8 cellular contexts compared by ENCODE assay signal in the genomic region with DNA sequence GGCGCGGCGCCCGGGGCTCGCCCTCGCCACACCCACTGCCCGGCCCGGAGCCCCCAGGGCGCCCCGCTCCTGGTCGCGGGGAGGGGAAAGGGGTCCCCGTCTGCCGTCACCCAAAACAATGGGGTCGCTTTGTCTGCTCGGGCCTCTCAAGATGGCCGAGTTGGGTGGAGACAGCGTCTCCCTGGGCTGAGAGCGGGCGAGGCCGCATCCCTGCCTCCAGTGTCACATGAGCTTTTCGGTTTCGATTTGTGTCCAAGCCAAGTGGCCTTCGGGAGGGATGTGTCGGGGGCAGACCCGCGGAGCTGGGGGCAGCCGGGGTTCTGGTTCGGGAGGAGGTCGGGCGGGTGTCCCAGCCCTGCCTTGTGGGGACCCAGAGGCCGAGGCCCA. TPM values are rescaled to one million over a fixed set of nuclear protein-coding genes. Genes with fewer than 3 reads are reported as not detected.
DNase-seq lines count a peak whose midpoint lies in the region; ATAC-seq and TF ChIP-seq lines count a peak whose summit lies in the region.

No MANE protein-coding gene starts in this region.

- H2AFZ ChIP-seq in OCI-LY7 (ENCODE audit: low read length): peak overlapping the region; percentile 44; the same call in 1 of the 2 replicates

- H3K36me3 Mint-ChIP-seq in neural crest cell (ENCODE audit: low read depth): peaks cover 7% of the 10 kb centered on the region

- BruUV-seq in OCI-LY7 (replicated peaks; lab: Mats Ljungman, UMichigan): no TSS peak

- H3K9me3 ChIP-seq in OCI-LY7 (ENCODE audit: low read length): no peaks in the 10 kb centered on the region

- H3K4me3 Mint-ChIP-seq in neural crest cell: peak overlapping the region; percentile 98

- H3K4me2 ChIP-seq in OCI-LY7 (ENCODE audit: low read length): peak overlapping the region; percentile 90

- peaks cover 2% of the 10 kb centered on the region for H3K27me3 Mint-ChIP-seq in neural crest cell (ENCODE audit: low read depth)

- peaks cover 37% of the 10 kb centered on the region for H3K4me1 ChIP-seq in OCI-LY7 (ENCODE audit: insufficient read depth, low read length, poor library complexity, severe bottlenecking)

- H3K9me2 ChIP-seq in OCI-LY7 (ENCODE audit: insufficient read depth, low read length): no peaks in the 10 kb centered on the region

- peak overlapping the region; percentile 97 for H3K4me3 ChIP-seq in OCI-LY7 (ENCODE audit: low read depth, low read length, poor library complexity, severe bottlenecking)
- peak overlapping the region; percentile 92 for H3K4me3 ChIP-seq in fibroblast of the aortic adventitia (ENCODE audit: low read depth, low read length)

- CTCF ChIA-PET in OCI-LY7 (lab: Charles Lee; ENCODE audit: unreplicated experiment): interaction anchor here (0.5 to 0.9 kb wide), 3 partner anchors 26 to 133 kb away, joined by 3 to 5 read pairs (median 4); no protein-coding TSS in a partner anchor

- ATAC-seq in GM19328 (IDR thresholded peaks at IDR 0.05; ENCODE audit: unreplicated experiment) (peak; percentile 34), HG03457 (IDR thresholded peaks at IDR 0.05; ENCODE audit: unreplicated experiment) (peak; percentile 28)

- no peak for TF ChIP-seq CTCF in C4-2B (conservative IDR thresholded peaks at IDR 0.05)
- TF ChIP-seq CTCF in OCI-LY7 (conservative IDR thresholded peaks at IDR 0.05; ENCODE audit: low read length): no peak
- no peak for TF ChIP-seq CTCF in fibroblast of the aortic adventitia (IDR thresholded peaks at IDR 0.05; ENCODE audit: insufficient read depth, low read length)
- no peak for TF ChIP-seq CTCF in neural crest cell (conservative IDR thresholded peaks at IDR 0.05)

- H3K9me3 Mint-ChIP-seq in neural crest cell: no peaks in the 10 kb centered on the region

- H3K27ac ChIP-seq in C4-2B (peak overlapping the region; percentile 89), OCI-LY7 (ENCODE audit: low read depth, low read length, poor library complexity, severe bottlenecking) (peak overlapping the region; percentile 61), temporal lobe (ENCODE audit: low read depth, low read length) (peak overlapping the region; percentile 95)

- intact Hi-C loops in OCI-LY7 (cut with micrococcal nuclease; ENCODE audit: unreplicated experiment): loop anchor here (2.0 kb wide), 1 partner anchor 124 kb away; no protein-coding TSS in a partner anchor

- peaks cover 14% of the 10 kb centered on the region for H3K36me3 ChIP-seq in OCI-LY7 (ENCODE audit: insufficient read depth, low read length)

- peaks cover 10% of the 10 kb centered on the region; the same call in 1 of the 2 replicates for H4K20me1 ChIP-seq in OCI-LY7 (ENCODE audit: insufficient read depth, low read length)

- peaks cover 55% of the 10 kb centered on the region for H3K79me2 ChIP-seq in OCI-LY7 (ENCODE audit: insufficient read depth, low read depth, low read length)

- H3K27ac Mint-ChIP-seq in neural crest cell (ENCODE audit: unreplicated experiment): peak overlapping the region; percentile 98

- POLR2A ChIA-PET in OCI-LY7 (lab: Charles Lee): interaction anchor here (0.7 to 1.5 kb wide), 6 partner anchors 12 to 246 kb away, joined by 3 to 5 read pairs (median 4); no protein-coding TSS in a partner anchor

- H3K4me1 Mint-ChIP-seq in neural crest cell: peaks cover 46% of the 10 kb centered on the region

- DNase-seq in OCI-LY7 (ENCODE audit: low spot score): peak; percentile 69
- peak; percentile 86 for DNase-seq in activated effector memory CD4-positive, alpha-beta T cell treated with anti-CD3 and anti-CD28 coated beads, Interleukin-2, amount 50 U/mL, for 16 hours
- DNase-seq in fibroblast of the aortic adventitia (ENCODE audit: low read depth): peak; percentile 53
- peak; percentile 52 for DNase-seq in neural crest cell (ENCODE audit: low read depth, low spot score)

RNA-seq across cellular contexts. Expression of a gene that starts 0.8 kb away (rescaled TPM):
- 207 and 209 TPM in 2 replicates for total RNA-seq in OCI-LY7 (2014; rRNA removed; shearing (Covaris generic))
- total RNA-seq in OCI-LY7 (2022) (291 TPM in 2 replicates), fibroblast of the aortic adventitia (ENCODE audit: low replicate concordance) (376 and 465 TPM in 2 replicates), neural crest cell (518 and 528 TPM in 2 replicates), temporal lobe (949 TPM)

Comparison
In these comparisons a context has a peak if more than half of its experiments do, and no peak if none do; other contexts are left out.
1. Peak in every context shown above with its lines: DNase-seq, ATAC-seq, H3K4me3 ChIP-seq and H3K27ac ChIP-seq.